Comparison of ENCODE assay signal across 24 cellular contexts in genomic region chr7:101714097-101714496, GRCh38.
DNase-seq lines count a peak whose midpoint lies in the region; ATAC-seq, FAIRE-seq and TF ChIP-seq lines count a peak whose summit lies in the region.
"Had no signal": no experiment of that assay in that cellular context is flagged by ENCODE, and none has a peak within 500 bp of the region (broad histone marks: within the 10 kb centered on the region; RNA-seq: fewer than 3 reads in every experiment).

No MANE protein-coding gene starts in this region.

- CTCF ChIA-PET in HepG2 (lab: Yijun Ruan, JAX; ENCODE audit: low intra/inter-chr PET ratio, low total read pairs): no interaction called here
- CTCF ChIA-PET in K562 (lab: Yijun Ruan, JAX; ENCODE audit: low intra/inter-chr PET ratio): no interaction called here

- no peak overlapping the region for H2AFZ ChIP-seq in HepG2 (ENCODE audit: low read length)
- H2AFZ ChIP-seq in K562 (ENCODE audit: low read depth, low read length): no peak overlapping the region
- no peak overlapping the region for H2AFZ ChIP-seq in neuronal stem cell (ENCODE audit: low read length)

- ATAC-seq in HepG2 (no peak), right lobe of liver (no peak), K562 (no peak)
- ATAC-seq: A549; CD8-positive, alpha-beta T cell had no signal

- H4K91ac ChIP-seq in neuronal stem cell (ENCODE audit: low read depth, low read length, poor library complexity): no peak overlapping the region

- no peaks in the 10 kb centered on the region for H3K36me3 ChIP-seq in HepG2 (replicated peaks in 1 of 2; ENCODE audit: control insufficient read depth in 1 of 2, insufficient read depth in 2 of 2, low read length in 2 of 2)
- no peaks in the 10 kb centered on the region for H3K36me3 ChIP-seq in right lobe of liver
- H3K36me3 ChIP-seq in K562 (ENCODE audit: control insufficient read depth, insufficient read depth, low read length): no peaks in the 10 kb centered on the region
- no peaks in the 10 kb centered on the region for H3K36me3 ChIP-seq in neuronal stem cell (replicated peaks in 1 of 2; ENCODE audit: control insufficient read depth in 2 of 2, insufficient read depth in 2 of 2, low read length in 2 of 2)
- H3K36me3 ChIP-seq: BE2C, BLaER1 had no signal

- no peak for TF ChIP-seq EP300 in HepG2 (IDR thresholded peaks at IDR 0.05; ENCODE audit: low read depth in 2 of 2, low read length in 2 of 2)
- TF ChIP-seq EP300 in HepG2 (CRISPR knock-in tag; IDR thresholded peaks at IDR 0.05; ENCODE audit: borderline replicate concordance): no peak
- TF ChIP-seq EP300 in K562 (IDR thresholded peaks at IDR 0.05; ENCODE audit: low read length): no peak

- H3K27me3 ChIP-seq in HepG2 (ENCODE audit: control insufficient read depth in 1 of 2, insufficient read depth in 2 of 2, low read length in 2 of 2) (peaks cover 0 to 5% of the 10 kb centered on the region in 2 experiments; a peak in 2 of 5 replicates), right lobe of liver (no peaks in the 10 kb centered on the region), K562 (ENCODE audit: control insufficient read depth in 2 of 2, insufficient read depth in 2 of 2, low read length in 2 of 2) (peaks cover 21 to 42% of the 10 kb centered on the region in 2 experiments), neuronal stem cell (ENCODE audit: control insufficient read depth in 3 of 3, insufficient read depth in 3 of 3, low read depth in 1 of 3, low read length in 3 of 3) (no peaks in the 10 kb centered on the region)
- H3K27me3 ChIP-seq: BE2C, BLaER1 had no signal

- no peaks in the 10 kb centered on the region for H4K20me1 ChIP-seq in HepG2 (ENCODE audit: insufficient read depth, low read length)
- 0 out of 2 replicates have a peak, but pooled peaks cover 2% of the 10 kb centered on the region for H4K20me1 ChIP-seq in K562 (replicated peaks; ENCODE audit: control insufficient read depth, insufficient read depth, low read length)
- H4K20me1 ChIP-seq: BLaER1 had no signal

- H3K4me2 ChIP-seq in HepG2 (ENCODE audit: low read depth, low read length): no peak overlapping the region
- H3K4me2 ChIP-seq in K562 (ENCODE audit: insufficient read depth, low read length): no peak overlapping the region
- H3K4me2 ChIP-seq in neuronal stem cell (ENCODE audit: insufficient read depth, low read length, poor library complexity, severe bottlenecking): no peak overlapping the region
- H3K4me2 ChIP-seq: A549, BLaER1 had no signal

- BruUV-seq in HepG2 (replicated peaks; lab: Mats Ljungman, UMichigan): no TSS peak
- no TSS peak for BruUV-seq in K562 (replicated peaks; lab: Mats Ljungman, UMichigan)

- TF ChIP-seq CTCF in HepG2 (CRISPR knock-in tag; IDR thresholded peaks at IDR 0.05) (no peak), right lobe of liver (IDR thresholded peaks at IDR 0.05) (no peak), K562 (IDR thresholded peaks at IDR 0.05 in 2 of 3, conservative IDR thresholded peaks at IDR 0.05 in 1 of 3; ENCODE audit: insufficient read depth in 2 of 3, low read depth in 1 of 3, low read length in 3 of 3) (no peak)

- no peak overlapping the region for H2AK5ac ChIP-seq in neuronal stem cell (ENCODE audit: low read depth, low read length)

- in situ Hi-C loops in HepG2 (cut with HindIII; ENCODE audit: extremely low pct_ligation_motif_present, low pct_unique_long_range_greater_than_20kb): no loop called here
- in situ Hi-C loops in K562 (cut with MboI): no loop called here

- TF ChIP-seq RAD21 in HepG2 (CRISPR knock-in tag; IDR thresholded peaks at IDR 0.05) (no peak), K562 (CRISPR knock-in tag; conservative IDR thresholded peaks at IDR 0.05 in 1 of 2, IDR thresholded peaks at IDR 0.05 in 1 of 2) (no peak)

- no peaks in the 10 kb centered on the region for H3K79me1 ChIP-seq in neuronal stem cell (ENCODE audit: low read depth, low read length)

- no peak overlapping the region for H3K23ac ChIP-seq in neuronal stem cell (ENCODE audit: low read depth, low read length, poor library complexity)

- H2BK12ac ChIP-seq in neuronal stem cell (ENCODE audit: low read length): peak overlapping the region; percentile 10

- no peak overlapping the region for H3K4ac ChIP-seq in neuronal stem cell (ENCODE audit: low read length)

- FAIRE-seq in HepG2 (lab: Jason Lieb, UNC): no peak
- no peak for FAIRE-seq in K562 (lab: Jason Lieb, UNC)
- peak; percentile 40 for FAIRE-seq in urothelium cell line (lab: Jason Lieb, UNC)
- FAIRE-seq: A549, G401.6, GM12891, GM19239 had no signal

- 100% methylated on average over 1 of the region's 7 CpGs for WGBS in HepG2 (ENCODE audit: low lambda C conversion rate)
- no CpG with 5 or more reads among the region's 7 CpGs for WGBS in right lobe of liver (ENCODE audit: insufficient coverage, low coverage, low lambda C conversion rate, missing lambda C conversion rate)
- 6% methylated on average over 7 of the region's 7 CpGs for whole genome bisulfite sequencing in K562 (ENCODE audit: insufficient coverage, low coverage, missing lambda C conversion rate)
- no CpG with 5 or more reads among the region's 7 CpGs for WGBS in neuronal stem cell (ENCODE audit: extremely low coverage in 2 of 2, insufficient read length in 2 of 2, insufficient replicate concordance in 1 of 2), 2 donors

- H3K4me1 ChIP-seq in HepG2 (ENCODE audit: insufficient read depth, low read length) (peaks cover 21% of the 10 kb centered on the region), right lobe of liver (peaks cover 0 to 11% (median 0%) of the 10 kb centered on the region in 4 donors), K562 (replicated peaks in 1 of 2; ENCODE audit: control insufficient read depth in 2 of 2, insufficient read depth in 2 of 2, low read length in 2 of 2) (peaks cover 0 to 10% of the 10 kb centered on the region in 2 experiments; a peak in 3 of 5 replicates), neuronal stem cell (ENCODE audit: control insufficient read depth in 2 of 2, insufficient read depth in 1 of 2, low read depth in 1 of 2, low read length in 2 of 2) (no peaks in the 10 kb centered on the region)
- H3K4me1 ChIP-seq: A549, BE2C had no signal

- H3K9ac ChIP-seq in HepG2 (ENCODE audit: insufficient read depth, low read depth, low read length) (no peak overlapping the region), K562 (ENCODE audit: insufficient read depth in 1 of 2, low read depth in 2 of 2, low read length in 2 of 2) (0 out of 4 replicates have a peak overlapping the region, but pooled peaks of 1 of the 2 experiments have one; percentile 28), neuronal stem cell (ENCODE audit: low read depth, low read length, poor library complexity) (no peak overlapping the region)
- H3K9ac ChIP-seq: BLaER1 had no signal

- peak overlapping the region; percentile 1 for H3K14ac ChIP-seq in neuronal stem cell (ENCODE audit: low read length)

- no peak overlapping the region for H2BK5ac ChIP-seq in neuronal stem cell (ENCODE audit: low read length)

- intact Hi-C loops in HepG2 (cut with micrococcal nuclease; ENCODE audit: unreplicated experiment) (no loop called here), right lobe of liver (cut with DNase I) (no loop called here), K562 (cut with micrococcal nuclease) (no loop called here)

- POLR2A ChIA-PET in HepG2 (lab: Yijun Ruan, JAX): interaction anchor here (0.6 kb wide), 1 partner anchor 547 kb away, joined by 3 read pairs; no protein-coding TSS in a partner anchor
- POLR2A ChIA-PET in K562 (lab: Yijun Ruan, JAX): interaction anchor here (1.0 kb wide), 1 partner anchor 14 kb away, joined by 3 read pairs; no protein-coding TSS in a partner anchor

- H3K4me3 ChIP-seq in HepG2 (replicated peaks in 1 of 3; ENCODE audit: insufficient read depth in 1 of 3, low read depth in 2 of 3, low read length in 3 of 3) (no peak overlapping the region), right lobe of liver (no peak overlapping the region), K562 (no peak overlapping the region), neuronal stem cell (ENCODE audit: low read length in 2 of 2) (no peak overlapping the region)
- H3K4me3 ChIP-seq: A549, BLaER1 had no signal

- H3K27ac ChIP-seq in HepG2 (ENCODE audit: extremely low read length, insufficient read depth, low read length): no peak overlapping the region
- no peak overlapping the region for H3K27ac ChIP-seq in right lobe of liver
- no peak overlapping the region for H3K27ac ChIP-seq in K562 (ENCODE audit: extremely low read depth, low read depth, low read length)
- H3K27ac ChIP-seq in neuronal stem cell (replicated peaks; ENCODE audit: low read length): no peak overlapping the region
- H3K27ac ChIP-seq: 22Rv1, A549, BLaER1, C4-2B had no signal

- DNase-seq in HepG2 (ENCODE audit: low spot score) (no peak), right lobe of liver (no peak), K562 (ENCODE audit: extremely low read depth in 1 of 4, low spot score in 3 of 4) (no peak), neuronal stem cell (ENCODE audit: low spot score) (no peak), urothelium cell line (ENCODE audit: low spot score) (no peak), DMS79 treated with DMSO at 0.1 percent for 48 hours (lab: John Stamatoyannopoulos, UW) (no peak)
- no peak for DNase-seq in activated CD8-positive, alpha-beta memory T cell treated with anti-CD3 and anti-CD28 coated beads, Interleukin-2, amount 50 U/mL, for 48 hours
- no peak for DNase-seq in stimulated activated CD4-positive, alpha-beta T cell treated with anti-CD3 and anti-CD28 coated beads, Interleukin-2, amount 100 ng/mL, for 24 hours
- DNase-seq: AML-193; BE2C; CD4-positive, alpha-beta T cell; CD8-positive, alpha-beta T cell; DMS 273 treated with DMSO at 0.1 percent for 48 hours; DMS153; DMS53; DMS79; GF-D8 had no signal

- H3K9me3 ChIP-seq in HepG2 (ENCODE audit: low read length) (no peaks in the 10 kb centered on the region), right lobe of liver (no peaks in the 10 kb centered on the region), K562 (replicated peaks; ENCODE audit: control insufficient read depth, insufficient read depth, low read depth, low read length) (no peaks in the 10 kb centered on the region), neuronal stem cell (replicated peaks in 1 of 2; ENCODE audit: control insufficient read depth in 2 of 2, insufficient read depth in 1 of 2, low read depth in 1 of 2, low read length in 2 of 2) (no peaks in the 10 kb centered on the region)
- H3K9me3 ChIP-seq: A549, BE2C, BLaER1 had no signal

- H2BK120ac ChIP-seq in neuronal stem cell (ENCODE audit: low read depth, low read length): no peak overlapping the region

- no peak overlapping the region for H3K18ac ChIP-seq in neuronal stem cell (ENCODE audit: low read length)

- no peaks in the 10 kb centered on the region for H3K9me1 ChIP-seq in K562 (ENCODE audit: control insufficient read depth, insufficient read depth, low read length)

- no peaks in the 10 kb centered on the region for H3K79me2 ChIP-seq in HepG2 (ENCODE audit: insufficient read depth, low read length)
- H3K79me2 ChIP-seq in K562 (ENCODE audit: control insufficient read depth, insufficient read depth, low read length): no peaks in the 10 kb centered on the region

- H2BK15ac ChIP-seq in neuronal stem cell (ENCODE audit: low read length): no peak overlapping the region

- no peak for TF ChIP-seq POLR2A in HepG2 (IDR thresholded peaks at IDR 0.05; ENCODE audit: insufficient read depth in 1 of 2, low read depth in 2 of 2, low read length in 2 of 2)
- TF ChIP-seq POLR2A in right lobe of liver (IDR thresholded peaks at IDR 0.05): no peak
- TF ChIP-seq POLR2A in K562 (conservative IDR thresholded peaks at IDR 0.05): no peak

- H4K8ac ChIP-seq in neuronal stem cell (ENCODE audit: low read depth, low read length): no peak overlapping the region

TF ChIP-seq in K562, 482 proteins besides CTCF, POLR2A, EP300 and RAD21 (continues in another document):
- TF ChIP-seq MIER1 (IDR thresholded peaks at IDR 0.05; ENCODE audit: low read depth): no peak

Comparison
In these comparisons a context has a peak if more than half of its experiments do, and no peak if none do; other contexts are left out.
1. Of the 241 proteins assayed by ChIP-seq in both HepG2 and K562: peak only in HepG2: none; only in K562: ZFP36; in both: none; in neither: 239; mixed calls (peak in some experiments, not most) for 1.